Comparison of ENCODE assay signal across 2 cellular contexts in genomic region chr5:56281489-56282163, GRCh38.
TF ChIP-seq lines count a peak whose summit lies in the region.

No MANE protein-coding gene starts in this region.

TF ChIP-seq in IMR-90, 13 proteins besides CTCF, POLR2A, EP300 and RAD21:
- TF ChIP-seq MXI1 (IDR thresholded peaks at IDR 0.05; ENCODE audit: borderline replicate concordance, low read depth, low read length) (no peak), NFE2L2 (IDR thresholded peaks at IDR 0.05; ENCODE audit: low read depth, low read length) (no peak), USF2 (IDR thresholded peaks at IDR 0.05; ENCODE audit: low read depth, low read length) (no peak), ELK1 (IDR thresholded peaks at IDR 0.05; ENCODE audit: borderline replicate concordance, low read depth, low read length) (no peak), CEBPB (IDR thresholded peaks at IDR 0.05; ENCODE audit: low read depth, low read length) (no peak), SMC3 (IDR thresholded peaks at IDR 0.05; ENCODE audit: low read depth, low read length) (no peak), RCOR1 (IDR thresholded peaks at IDR 0.05; ENCODE audit: insufficient replicate concordance, low read length) (no peak), BHLHE40 (IDR thresholded peaks at IDR 0.05; ENCODE audit: low read depth, low read length) (no peak), FOS (IDR thresholded peaks at IDR 0.05; ENCODE audit: low read depth, low read length) (no peak), CHD1 (IDR thresholded peaks at IDR 0.05; ENCODE audit: low read depth, low read length) (no peak), RFX5 (IDR thresholded peaks at IDR 0.05; ENCODE audit: low read depth, low read length) (no peak), MAZ (IDR thresholded peaks at IDR 0.05; ENCODE audit: borderline replicate concordance, low read depth, low read length) (no peak)

TF ChIP-seq in endothelial cell of umbilical vein, 7 proteins besides CTCF, POLR2A, EP300 and RAD21:
- TF ChIP-seq, protein P1, sequence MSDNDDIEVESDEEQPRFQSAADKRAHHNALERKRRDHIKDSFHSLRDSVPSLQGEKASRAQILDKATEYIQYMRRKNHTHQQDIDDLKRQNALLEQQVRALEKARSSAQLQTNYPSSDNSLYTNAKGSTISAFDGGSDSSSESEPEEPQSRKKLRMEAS (IDR thresholded peaks at IDR 0.05; ENCODE audit: insufficient read depth, insufficient read length): no peak
- TF ChIP-seq FOS (IDR thresholded peaks at IDR 0.05; ENCODE audit: borderline replicate concordance, insufficient read depth, low read length) (no peak), JUN (IDR thresholded peaks at IDR 0.05; ENCODE audit: borderline replicate concordance, insufficient read depth, insufficient read length, low read depth) (no peak), EZH2 (IDR thresholded peaks at IDR 0.05; ENCODE audit: borderline replicate concordance, low read depth, low read length, severe bottlenecking) (no peak), GATA2 (IDR thresholded peaks at IDR 0.05; ENCODE audit: insufficient read depth, insufficient read length, low read depth, low read length) (no peak), MYC (IDR thresholded peaks at IDR 0.05; ENCODE audit: low read depth, low read length) (no peak), POLR2AphosphoS5 (IDR thresholded peaks at IDR 0.05; ENCODE audit: insufficient read depth, low read depth, low read length) (no peak)
